In the genomic region with DNA sequence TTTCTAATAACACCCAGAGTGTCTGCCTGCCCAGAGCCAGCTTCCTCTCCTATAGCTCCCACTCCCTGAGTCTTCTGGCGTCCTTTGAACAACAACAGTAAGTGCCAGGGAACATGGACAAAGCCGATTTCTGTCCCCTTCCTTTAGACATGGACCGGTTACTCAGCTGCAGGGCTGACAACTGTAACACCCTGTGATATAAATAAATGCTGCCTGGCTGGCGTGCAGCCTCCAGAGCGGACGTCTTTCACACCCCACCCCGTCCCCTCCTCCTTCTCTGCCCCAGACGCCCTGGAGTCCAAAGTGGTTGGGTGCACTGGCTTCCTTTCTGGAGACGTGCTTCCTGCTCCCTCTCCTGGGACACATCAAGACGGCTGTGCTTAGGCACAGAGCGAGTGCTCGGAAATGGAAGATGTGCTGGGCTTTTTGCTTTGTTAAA, we compare ENCODE assay signal across 9 cellular contexts. TPM values are rescaled to one million over a fixed set of nuclear protein-coding genes. Genes with fewer than 3 reads are reported as not detected.
DNase-seq lines count a peak whose midpoint lies in the region; TF ChIP-seq lines count a peak whose summit lies in the region.
"Had no signal": no experiment of that assay in that cellular context is flagged by ENCODE, and none has a peak within 500 bp of the region (broad histone marks: within the 10 kb centered on the region; RNA-seq: fewer than 3 reads in every experiment).

No MANE protein-coding gene starts in this region.

- H4K8ac ChIP-seq in mesenchymal stem cell (ENCODE audit: low read length): no peak overlapping the region

- no peak overlapping the region for H3K4ac ChIP-seq in mesenchymal stem cell (ENCODE audit: low read depth in 1 of 2, low read length in 2 of 2)

- H2BK12ac ChIP-seq in mesenchymal stem cell (ENCODE audit: low read length in 2 of 2): no peak overlapping the region

- in situ Hi-C loops in transverse colon (cut with MboI; ENCODE audit: low pct_ligation_motif_present in 1 of 4, low pct_unique_long_range_greater_than_20kb in 1 of 4, low sequenced_read_pairs in 3 of 4): no loop called here

- no peak overlapping the region for H4K91ac ChIP-seq in mesenchymal stem cell (ENCODE audit: low read length)

- TF ChIP-seq POLR2A in transverse colon (IDR thresholded peaks at IDR 0.05): no peak

- no peak overlapping the region for H2AFZ ChIP-seq in mesenchymal stem cell (ENCODE audit: low read depth, low read length)

- H3K27ac Mint-ChIP-seq in endothelial cell (ENCODE audit: unreplicated experiment): peak overlapping the region; percentile 92

- H3K36me3 Mint-ChIP-seq in endothelial cell (ENCODE audit: low read depth, unreplicated experiment): peaks cover 26% of the 10 kb centered on the region

- H3K27ac ChIP-seq in mesenchymal stem cell (ENCODE audit: low read length, poor library complexity, severe bottlenecking) (no peak overlapping the region), transverse colon (peak overlapping the region; percentile 56 to 80 (median 70))

- no peak overlapping the region for H2BK5ac ChIP-seq in mesenchymal stem cell (ENCODE audit: low read depth, low read length, poor library complexity, severe bottlenecking)

- H3K9me3 ChIP-seq in mesenchymal stem cell (ENCODE audit: control insufficient read depth, low read length) (no peaks in the 10 kb centered on the region), transverse colon (no peaks in the 10 kb centered on the region)

- H2BK15ac ChIP-seq in mesenchymal stem cell (ENCODE audit: low read depth, poor library complexity, severe bottlenecking): no peak overlapping the region

- 4% methylated on average over 11 of the region's 12 CpGs for WGBS in mesenchymal stem cell
- WGBS in transverse colon (ENCODE audit: low coverage in 1 of 2), 2 donors: 0 to 2% methylated on average over 2 to 12 of the region's 12 CpGs

- H2BK120ac ChIP-seq in mesenchymal stem cell (ENCODE audit: low read depth, low read length): no peak overlapping the region

- intact Hi-C loops in transverse colon (cut with DNase I; ENCODE audit: low total_unique reads): no loop called here

- H3K14ac ChIP-seq in mesenchymal stem cell (ENCODE audit: low read length in 2 of 2): no peak overlapping the region

- H3K18ac ChIP-seq in mesenchymal stem cell (ENCODE audit: low read depth in 1 of 2, low read length in 2 of 2): no peak overlapping the region

- no peaks in the 10 kb centered on the region for H3K36me3 ChIP-seq in mesenchymal stem cell (ENCODE audit: control insufficient read depth in 1 of 2, insufficient read depth in 2 of 2, low read depth in 1 of 2, low read length in 2 of 2)
- H3K36me3 ChIP-seq in transverse colon: no peaks in the 10 kb centered on the region

- H3K4me3 ChIP-seq in mesenchymal stem cell (ENCODE audit: insufficient read depth in 1 of 2, low read depth in 1 of 2, low read length in 2 of 2): peak overlapping the region in 1 of 2 experiments; percentile 50
- peak overlapping the region in 1 of 4 donors; percentile 4 for H3K4me3 ChIP-seq in transverse colon

- no peak overlapping the region for H3K23ac ChIP-seq in mesenchymal stem cell (ENCODE audit: low read length in 2 of 2)

- no peaks in the 10 kb centered on the region for H3K9me3 Mint-ChIP-seq in endothelial cell (ENCODE audit: unreplicated experiment)

- DNase-seq in NCI-H526 treated with DMSO at 0.1 percent for 48 hours (lab: John Stamatoyannopoulos, UW) (peak; percentile 11), endothelial cell (ENCODE audit: low spot score) (no peak), mesenchymal stem cell (peak; percentile 50), transverse colon (peak; percentile 77), NCI-H345 (lab: John Stamatoyannopoulos, UW) (no peak), 8988T (no peak)
- DNase-seq in stimulated activated CD8-positive, alpha-beta memory T cell treated with anti-CD3 and anti-CD28 coated beads, Interleukin-4, amount 100 ng/mL, for 48 hours: no peak
- DNase-seq: effector CD8-positive, alpha-beta T cell; NCI-H2171 had no signal

- peaks cover 14% of the 10 kb centered on the region for H3K27me3 Mint-ChIP-seq in endothelial cell (ENCODE audit: unreplicated experiment)

- no peak overlapping the region for H3K4me2 ChIP-seq in mesenchymal stem cell (ENCODE audit: low read length, poor library complexity, severe bottlenecking)

- no peak overlapping the region for H3K9ac ChIP-seq in mesenchymal stem cell (ENCODE audit: low read length)

- no peaks in the 10 kb centered on the region for H3K79me1 ChIP-seq in mesenchymal stem cell (replicated peaks; ENCODE audit: low read length, poor library complexity, severe bottlenecking)

- peaks cover 80% of the 10 kb centered on the region for H3K4me1 Mint-ChIP-seq in endothelial cell (ENCODE audit: unreplicated experiment)

- H2AK5ac ChIP-seq in mesenchymal stem cell (ENCODE audit: low read length, severe bottlenecking): no peak overlapping the region

- H3K4me1 ChIP-seq in mesenchymal stem cell (ENCODE audit: control insufficient read depth, insufficient read depth, low read depth, low read length): peaks cover 13% of the 10 kb centered on the region
- H3K4me1 ChIP-seq in transverse colon: peaks cover 17 to 55% (median 26%) of the 10 kb centered on the region in 4 donors

- no peak for TF ChIP-seq EP300 in transverse colon (IDR thresholded peaks at IDR 0.05; ENCODE audit: low read depth)

- no peak for TF ChIP-seq CTCF in endothelial cell (IDR thresholded peaks at IDR 0.05; ENCODE audit: unreplicated experiment)
- peak in 1 of 5 experiments; percentile 35 for TF ChIP-seq CTCF in transverse colon (IDR thresholded peaks at IDR 0.05)

- H3K27me3 ChIP-seq in mesenchymal stem cell (ENCODE audit: control insufficient read depth in 1 of 2, insufficient read depth in 1 of 2, low read length in 2 of 2): peaks cover 75 to 87% of the 10 kb centered on the region in 2 experiments
- peaks cover 27% of the 10 kb centered on the region for H3K27me3 ChIP-seq in transverse colon

- peak overlapping the region; percentile 95 for H3K4me3 Mint-ChIP-seq in endothelial cell (ENCODE audit: unreplicated experiment)

RNA-seq across cellular contexts. Expression of gene ITGA9, which starts 4.3 kb away (rescaled TPM):
- total RNA-seq in endothelial cell (ENCODE audit: unreplicated experiment) (212 TPM), transverse colon (10 to 100 TPM in 1 of 4 donors, 1 to 10 TPM in 3; 5.6 to 31.0 (median 8.2) TPM)
- polyA plus RNA-seq in mesenchymal stem cell (2013, experiment 1 of 2): 0.14 TPM
- 0.07 TPM for polyA plus RNA-seq in mesenchymal stem cell (2013, experiment 2 of 2)

Comparison
In these comparisons a context has a peak if more than half of its experiments do, and no peak if none do; other contexts are left out.
1. DNase-seq: peak in NCI-H526 treated with DMSO at 0.1 percent for 48 hours (single experiment), mesenchymal stem cell (single experiment) and transverse colon (single experiment); none in endothelial cell (single experiment), NCI-H345 (single experiment), stimulated activated CD8-positive, alpha-beta memory T cell treated with anti-CD3 and anti-CD28 coated beads, Interleukin-4, amount 100 ng/mL, for 48 hours (single experiment) and 8988T (single experiment).